In genomic region chr10:46440943-46441342, GRCh38 we compare ENCODE assay signal across 8 cellular contexts. TPM values are rescaled to one million over a fixed set of nuclear protein-coding genes. Genes with fewer than 3 reads are reported as not detected.
"Had no signal": no experiment of that assay in that cellular context is flagged by ENCODE, and none has a peak within 500 bp of the region (broad histone marks: within the 10 kb centered on the region; RNA-seq: fewer than 3 reads in every experiment).

No MANE protein-coding gene starts in this region.

RNA-seq across cellular contexts. Expression of gene NPY4R, which starts 24.8 kb away (rescaled TPM):
- total RNA-seq: bronchial epithelial cell, fibroblast of lung, gastrocnemius medialis, kidney, mesothelial cell of epicardium, pulmonary artery endothelial cell, ureter had no signal
- polyA plus RNA-seq: immature natural killer cell had no signal
